In genomic region chr11:118699508-118700220, GRCh38 we compare ENCODE assay signal across 14 cellular contexts. TPM values are rescaled to one million over a fixed set of nuclear protein-coding genes. Genes with fewer than 3 reads are reported as not detected.
DNase-seq lines count a peak whose midpoint lies in the region; ATAC-seq and TF ChIP-seq lines count a peak whose summit lies in the region.
"Had no signal": no experiment of that assay in that cellular context is flagged by ENCODE, and none has a peak within 500 bp of the region (broad histone marks: within the 10 kb centered on the region; RNA-seq: fewer than 3 reads in every experiment).

No MANE protein-coding gene starts in this region.

- no peaks in the 10 kb centered on the region for H4K20me1 ChIP-seq in PC-9 (ENCODE audit: insufficient read depth)
- H4K20me1 ChIP-seq: BLaER1 treated with 17β-estradiol and CSF1 and Interleukin-3, amounts not matched to agents 10 nM and 100 nM had no signal

- peak; percentile 52 to 86 (median 70) for DNase-seq in CD8-positive, alpha-beta T cell
- DNase-seq in activated T-helper 1 cell treated with anti-CD3 and anti-CD28 coated beads, Interleukin-12 subunit alpha, Interleukin-12 subunit beta, Interleukin-2, Interleukin-4 antibody, amounts not matched to agents 30 ng/mL and 10 ng/mL and 1 ng/mL, durations not matched to agents 14 hours and 24 hours and 36 hours (ENCODE audit: low spot score) = peak; percentile 14
- DNase-seq in naive thymus-derived CD4-positive, alpha-beta T cell = peak in 7 of 9 donors; percentile 78 to 92 (median 88)
- DNase-seq in NCI-H2081 (lab: John Stamatoyannopoulos, UW) (no peak), RKO (ENCODE audit: low spot score) (no peak), RWPE1 (ENCODE audit: low spot score) (no peak), PC-9 (no peak)
- DNase-seq: foreskin melanocyte, kidney had no signal

- H3F3A ChIP-seq in PC-9 (ENCODE audit: insufficient read depth, low read depth) = peaks cover 11% of the 10 kb centered on the region

- H2AFZ ChIP-seq in PC-9 = no peak overlapping the region

- TF ChIP-seq CTCF in CD8-positive, alpha-beta T cell (IDR thresholded peaks at IDR 0.05) = no peak
- TF ChIP-seq CTCF in RWPE1 (conservative IDR thresholded peaks at IDR 0.05; ENCODE audit: low read depth) (no peak), PC-9 (conservative IDR thresholded peaks at IDR 0.05) (no peak)

- H3K27ac ChIP-seq in CD8-positive, alpha-beta T cell (ENCODE audit: low read depth, low read length) = peak overlapping the region; percentile 56
- peak overlapping the region; percentile 66 for H3K27ac ChIP-seq in naive thymus-derived CD4-positive, alpha-beta T cell (ENCODE audit: low read depth, low read length)
- H3K27ac ChIP-seq in RWPE1 = no peak overlapping the region
- H3K27ac ChIP-seq in PC-9 = no peak overlapping the region

- peak; percentile 96 for ATAC-seq in CD8-positive, alpha-beta T cell
- peak; percentile 96 for ATAC-seq in naive thymus-derived CD4-positive, alpha-beta T cell

- no peaks in the 10 kb centered on the region for H3K9me2 ChIP-seq in PC-9 (ENCODE audit: insufficient read depth)

- CTCF ChIA-PET in CD8-positive, alpha-beta T cell (lab: Charles Lee) = interaction anchor here (0.8 to 8.8 kb wide), 9 partner anchors 9 to 357 kb away, joined by 3 to 68 read pairs (median 4); no protein-coding TSS in a partner anchor
- CTCF ChIA-PET in naive thymus-derived CD4-positive, alpha-beta T cell (lab: Charles Lee) = interaction anchor here (0.6 to 1.9 kb wide), 9 partner anchors 9 to 183 kb away, joined by 3 to 7 read pairs (median 3); no protein-coding TSS in a partner anchor
- CTCF ChIA-PET in RWPE1 (lab: Yijun Ruan, JAX) (interaction anchor here (0.5 to 1.1 kb wide), 2 partner anchors 10 to 236 kb away, joined by 3 to 6 read pairs; no protein-coding TSS in a partner anchor), PC-9 (lab: Charles Lee) (interaction anchor here (0.6 kb wide), 1 partner anchor 10 kb away, joined by 3 read pairs; no protein-coding TSS in a partner anchor)

- H3K9me3 Mint-ChIP-seq in CD8-positive, alpha-beta T cell = peaks cover 3% of the 10 kb centered on the region
- peaks cover 5% of the 10 kb centered on the region for H3K9me3 Mint-ChIP-seq in T-helper 1 cell treated with Interleukin-12 subunit alpha and Interleukin-12 subunit beta and Interleukin-4 antibody, amounts not matched to agents 30 μg/mL and 1 μg/mL, for 36 hours
- H3K9me3 Mint-ChIP-seq in activated T-helper 1 cell treated with anti-CD3 and anti-CD28 coated beads, Interleukin-12 subunit alpha, Interleukin-12 subunit beta, Interleukin-2, Interleukin-4 antibody, amounts not matched to agents 30 ng/mL and 10 ng/mL and 1 ng/mL, durations not matched to agents 14 hours and 24 hours and 36 hours = peaks cover 4% of the 10 kb centered on the region
- peaks cover 0 to 11% (median 4%) of the 10 kb centered on the region in 11 donors for H3K9me3 Mint-ChIP-seq in naive thymus-derived CD4-positive, alpha-beta T cell

- no peaks in the 10 kb centered on the region for H3K9me3 ChIP-seq in CD8-positive, alpha-beta T cell (ENCODE audit: low read length)
- H3K9me3 ChIP-seq in naive thymus-derived CD4-positive, alpha-beta T cell (ENCODE audit: control insufficient read depth in 2 of 3, low read length in 3 of 3) = no peaks in the 10 kb centered on the region
- H3K9me3 ChIP-seq in PC-9 (ENCODE audit: insufficient read depth, low read depth) = 0 out of 2 replicates have a peak, but pooled peaks cover 3% of the 10 kb centered on the region

- H3K27ac Mint-ChIP-seq in CD8-positive, alpha-beta T cell = peak overlapping the region; percentile 99
- peak overlapping the region; percentile 43 for H3K27ac Mint-ChIP-seq in T-helper 1 cell treated with Interleukin-12 subunit alpha and Interleukin-12 subunit beta and Interleukin-4 antibody, amounts not matched to agents 30 μg/mL and 1 μg/mL, for 36 hours
- H3K27ac Mint-ChIP-seq in activated T-helper 1 cell treated with anti-CD3 and anti-CD28 coated beads, Interleukin-12 subunit alpha, Interleukin-12 subunit beta, Interleukin-2, Interleukin-4 antibody, amounts not matched to agents 30 ng/mL and 10 ng/mL and 1 ng/mL, durations not matched to agents 14 hours and 24 hours and 36 hours = no peak overlapping the region
- H3K27ac Mint-ChIP-seq in naive thymus-derived CD4-positive, alpha-beta T cell = peak overlapping the region; percentile 79 to 99 (median 98)
- H3K27ac Mint-ChIP-seq: stimulated activated naive CD8-positive, alpha-beta T cell treated with anti-CD3 and anti-CD28 coated beads, Interleukin-15, Interleukin-2, amounts not matched to agents 100 ng/mL and 50 ng/mL, for 24 hours had no signal

- no peaks in the 10 kb centered on the region for H3K27me3 Mint-ChIP-seq in CD8-positive, alpha-beta T cell (ENCODE audit: low read depth)
- no peaks in the 10 kb centered on the region for H3K27me3 Mint-ChIP-seq in T-helper 1 cell treated with Interleukin-12 subunit alpha and Interleukin-12 subunit beta and Interleukin-4 antibody, amounts not matched to agents 30 μg/mL and 1 μg/mL, for 36 hours (ENCODE audit: low read depth)
- peaks cover 3% of the 10 kb centered on the region for H3K27me3 Mint-ChIP-seq in activated T-helper 1 cell treated with anti-CD3 and anti-CD28 coated beads, Interleukin-12 subunit alpha, Interleukin-12 subunit beta, Interleukin-2, Interleukin-4 antibody, amounts not matched to agents 30 ng/mL and 10 ng/mL and 1 ng/mL, durations not matched to agents 14 hours and 24 hours and 36 hours (ENCODE audit: insufficient read depth)
- H3K27me3 Mint-ChIP-seq in naive thymus-derived CD4-positive, alpha-beta T cell = no peaks in the 10 kb centered on the region
- H3K27me3 Mint-ChIP-seq: stimulated activated naive CD8-positive, alpha-beta T cell treated with anti-CD3 and anti-CD28 coated beads, Interleukin-15, Interleukin-2, amounts not matched to agents 100 ng/mL and 50 ng/mL, for 24 hours had no signal

- peak overlapping the region; percentile 68 for H3K4me3 Mint-ChIP-seq in CD8-positive, alpha-beta T cell
- no peak overlapping the region for H3K4me3 Mint-ChIP-seq in T-helper 1 cell treated with Interleukin-12 subunit alpha and Interleukin-12 subunit beta and Interleukin-4 antibody, amounts not matched to agents 30 μg/mL and 1 μg/mL, for 36 hours
- H3K4me3 Mint-ChIP-seq in activated T-helper 1 cell treated with anti-CD3 and anti-CD28 coated beads, Interleukin-12 subunit alpha, Interleukin-12 subunit beta, Interleukin-2, Interleukin-4 antibody, amounts not matched to agents 30 ng/mL and 10 ng/mL and 1 ng/mL, durations not matched to agents 14 hours and 24 hours and 36 hours = no peak overlapping the region
- H3K4me3 Mint-ChIP-seq in naive thymus-derived CD4-positive, alpha-beta T cell = peak overlapping the region; percentile 33 to 85 (median 80)
- H3K4me3 Mint-ChIP-seq: stimulated activated naive CD8-positive, alpha-beta T cell treated with anti-CD3 and anti-CD28 coated beads, Interleukin-15, Interleukin-2, amounts not matched to agents 100 ng/mL and 50 ng/mL, for 24 hours had no signal

- POLR2A ChIA-PET in CD8-positive, alpha-beta T cell (lab: Charles Lee) = interaction anchor here (0.6 to 2.0 kb wide), 15 partner anchors 9 to 231 kb away, joined by 3 to 10 read pairs (median 6); partner anchors contain the start of gene DDX6
- POLR2A ChIA-PET in naive thymus-derived CD4-positive, alpha-beta T cell (lab: Charles Lee) = interaction anchor here (0.6 to 3.9 kb wide), 9 partner anchors 7 to 298 kb away, joined by 3 to 21 read pairs (median 3); partner anchors contain the start of gene DDX6
- POLR2A ChIA-PET in RWPE1 (lab: Yijun Ruan, JAX; ENCODE audit: low non-redundant PET) = no interaction called here
- POLR2A ChIA-PET in PC-9 (lab: Charles Lee; ENCODE audit: unreplicated experiment) = no interaction called here

- no peak overlapping the region for H3K4me2 ChIP-seq in PC-9

- BruUV-seq in PC-9 (replicated peaks; lab: Mats Ljungman, UMichigan) = no TSS peak

- H3K36me3 Mint-ChIP-seq in CD8-positive, alpha-beta T cell = peaks cover 3% of the 10 kb centered on the region
- peaks cover 5% of the 10 kb centered on the region for H3K36me3 Mint-ChIP-seq in T-helper 1 cell treated with Interleukin-12 subunit alpha and Interleukin-12 subunit beta and Interleukin-4 antibody, amounts not matched to agents 30 μg/mL and 1 μg/mL, for 36 hours (ENCODE audit: low read depth)
- no peaks in the 10 kb centered on the region for H3K36me3 Mint-ChIP-seq in activated T-helper 1 cell treated with anti-CD3 and anti-CD28 coated beads, Interleukin-12 subunit alpha, Interleukin-12 subunit beta, Interleukin-2, Interleukin-4 antibody, amounts not matched to agents 30 ng/mL and 10 ng/mL and 1 ng/mL, durations not matched to agents 14 hours and 24 hours and 36 hours (ENCODE audit: low read depth)
- H3K36me3 Mint-ChIP-seq in naive thymus-derived CD4-positive, alpha-beta T cell = peaks cover 0 to 5% (median 4%) of the 10 kb centered on the region in 5 donors

- no peaks in the 10 kb centered on the region for H3K79me2 ChIP-seq in PC-9 (ENCODE audit: low read depth)

- H3K4me1 ChIP-seq in CD8-positive, alpha-beta T cell (ENCODE audit: insufficient read depth, low read length) = peaks cover 70% of the 10 kb centered on the region
- peaks cover 44 to 66% of the 10 kb centered on the region in 2 donors for H3K4me1 ChIP-seq in naive thymus-derived CD4-positive, alpha-beta T cell (ENCODE audit: control insufficient read depth in 2 of 2, insufficient read depth in 2 of 2, low read length in 2 of 2)
- peaks cover 3% of the 10 kb centered on the region; the same call in 1 of the 2 replicates for H3K4me1 ChIP-seq in PC-9 (replicated peaks; ENCODE audit: insufficient read depth)

- peaks cover 67% of the 10 kb centered on the region for H3K4me1 Mint-ChIP-seq in CD8-positive, alpha-beta T cell (ENCODE audit: low read depth)
- H3K4me1 Mint-ChIP-seq in T-helper 1 cell treated with Interleukin-12 subunit alpha and Interleukin-12 subunit beta and Interleukin-4 antibody, amounts not matched to agents 30 μg/mL and 1 μg/mL, for 36 hours (ENCODE audit: low read depth) = peaks cover 6% of the 10 kb centered on the region
- H3K4me1 Mint-ChIP-seq in activated T-helper 1 cell treated with anti-CD3 and anti-CD28 coated beads, Interleukin-12 subunit alpha, Interleukin-12 subunit beta, Interleukin-2, Interleukin-4 antibody, amounts not matched to agents 30 ng/mL and 10 ng/mL and 1 ng/mL, durations not matched to agents 14 hours and 24 hours and 36 hours (ENCODE audit: low read depth) = no peaks in the 10 kb centered on the region
- H3K4me1 Mint-ChIP-seq in naive thymus-derived CD4-positive, alpha-beta T cell = peaks cover 14 to 83% (median 56%) of the 10 kb centered on the region in 7 donors

- H3K36me3 ChIP-seq in CD8-positive, alpha-beta T cell (ENCODE audit: insufficient read depth, low read length) = no peaks in the 10 kb centered on the region
- H3K36me3 ChIP-seq in naive thymus-derived CD4-positive, alpha-beta T cell (ENCODE audit: control insufficient read depth in 2 of 3, insufficient read depth in 3 of 3, low read length in 3 of 3) = no peaks in the 10 kb centered on the region
- H3K36me3 ChIP-seq in PC-9 (ENCODE audit: low read depth) = no peaks in the 10 kb centered on the region
- H3K36me3 ChIP-seq: BLaER1 treated with 17β-estradiol and CSF1 and Interleukin-3, amounts not matched to agents 10 nM and 100 nM had no signal

- H3K4me3 ChIP-seq in CD8-positive, alpha-beta T cell (ENCODE audit: low read depth, low read length) = peak overlapping the region; percentile 32
- peak overlapping the region; percentile 20 for H3K4me3 ChIP-seq in naive thymus-derived CD4-positive, alpha-beta T cell (ENCODE audit: low read length)
- no peak overlapping the region for H3K4me3 ChIP-seq in PC-9
- H3K4me3 ChIP-seq: skin epidermis had no signal

- H3K27me3 ChIP-seq in CD8-positive, alpha-beta T cell (ENCODE audit: insufficient read depth, low read length) = no peaks in the 10 kb centered on the region
- no peaks in the 10 kb centered on the region for H3K27me3 ChIP-seq in naive thymus-derived CD4-positive, alpha-beta T cell (ENCODE audit: control insufficient read depth in 2 of 2, insufficient read depth in 2 of 2, low read length in 2 of 2)
- H3K27me3 ChIP-seq in PC-9 (ENCODE audit: insufficient read depth, low read depth) = no peaks in the 10 kb centered on the region
- H3K27me3 ChIP-seq: BLaER1 treated with 17β-estradiol and CSF1 and Interleukin-3, amounts not matched to agents 10 nM and 100 nM had no signal

- intact Hi-C loops in CD8-positive, alpha-beta T cell (cut with DNase I, micrococcal nuclease) = loop anchor here in 1 of 2 experiments (1.0 to 2.0 kb wide), 2 partner anchors 9 to 91 kb away; partner anchors contain the start of gene DDX6
- intact Hi-C loops in activated T-helper 1 cell treated with anti-CD3 and anti-CD28 coated beads, Interleukin-12 subunit alpha, Interleukin-12 subunit beta, Interleukin-2, Interleukin-4 antibody, amounts not matched to agents 30 ng/mL and 10 ng/mL and 1 ng/mL, durations not matched to agents 14 hours and 24 hours and 36 hours (cut with micrococcal nuclease) = no loop called here
- intact Hi-C loops in naive thymus-derived CD4-positive, alpha-beta T cell (cut with micrococcal nuclease) = loop anchor here in 1 of 2 donors (1.0 to 2.0 kb wide), 3 partner anchors 9 to 229 kb away; partner anchors contain the start of gene DDX6
- intact Hi-C loops in PC-9 (cut with micrococcal nuclease; ENCODE audit: unreplicated experiment) = no loop called here

RNA-seq across cellular contexts. Expression of gene TREH, which starts 20.2 kb away (rescaled TPM):
- not detected for total RNA-seq in CD8-positive, alpha-beta T cell
- total RNA-seq in activated T-helper 1 cell treated with anti-CD3 and anti-CD28 coated beads, Interleukin-12 subunit alpha, Interleukin-12 subunit beta, Interleukin-2, Interleukin-4 antibody, amounts not matched to agents 30 ng/mL and 10 ng/mL and 1 ng/mL, durations not matched to agents 14 hours and 24 hours and 36 hours = not detected in 2 replicates
- not detected for total RNA-seq in naive thymus-derived CD4-positive, alpha-beta T cell
- polyA plus RNA-seq in naive thymus-derived CD4-positive, alpha-beta T cell = not detected
- not detected in 2 replicates for total RNA-seq in PC-9 (2021)
- total RNA-seq: aorta had no signal

Comparison
In these comparisons a context has a peak if more than half of its experiments do, and no peak if none do; other contexts are left out.
1. DNase-seq: peak in CD8-positive, alpha-beta T cell (7 of 7), activated T-helper 1 cell treated with anti-CD3 and anti-CD28 coated beads, Interleukin-12 subunit alpha, Interleukin-12 subunit beta, Interleukin-2, Interleukin-4 antibody, amounts not matched to agents 30 ng/mL and 10 ng/mL and 1 ng/mL, durations not matched to agents 14 hours and 24 hours and 36 hours (single experiment) and naive thymus-derived CD4-positive, alpha-beta T cell (7 of 9); none in NCI-H2081 (0 of 2), RKO (single experiment), RWPE1 (single experiment) and PC-9 (0 of 2).
2. H3K27ac ChIP-seq: peak in CD8-positive, alpha-beta T cell (single experiment) and naive thymus-derived CD4-positive, alpha-beta T cell (single experiment); none in RWPE1 (single experiment) and PC-9 (single experiment).
3. H3K4me3 Mint-ChIP-seq: peak in CD8-positive, alpha-beta T cell (single experiment) and naive thymus-derived CD4-positive, alpha-beta T cell (10 of 10); none in T-helper 1 cell treated with Interleukin-12 subunit alpha and Interleukin-12 subunit beta and Interleukin-4 antibody, amounts not matched to agents 30 μg/mL and 1 μg/mL, for 36 hours (single experiment) and activated T-helper 1 cell treated with anti-CD3 and anti-CD28 coated beads, Interleukin-12 subunit alpha, Interleukin-12 subunit beta, Interleukin-2, Interleukin-4 antibody, amounts not matched to agents 30 ng/mL and 10 ng/mL and 1 ng/mL, durations not matched to agents 14 hours and 24 hours and 36 hours (single experiment).
4. POLR2A ChIA-PET loops: an anchor here in CD8-positive, alpha-beta T cell (0.6 to 2.0 kb wide) and naive thymus-derived CD4-positive, alpha-beta T cell (0.6 to 3.9 kb wide); none called in RWPE1 and PC-9.